ENCODE assay signal across 8 cellular contexts in the genomic region with DNA sequence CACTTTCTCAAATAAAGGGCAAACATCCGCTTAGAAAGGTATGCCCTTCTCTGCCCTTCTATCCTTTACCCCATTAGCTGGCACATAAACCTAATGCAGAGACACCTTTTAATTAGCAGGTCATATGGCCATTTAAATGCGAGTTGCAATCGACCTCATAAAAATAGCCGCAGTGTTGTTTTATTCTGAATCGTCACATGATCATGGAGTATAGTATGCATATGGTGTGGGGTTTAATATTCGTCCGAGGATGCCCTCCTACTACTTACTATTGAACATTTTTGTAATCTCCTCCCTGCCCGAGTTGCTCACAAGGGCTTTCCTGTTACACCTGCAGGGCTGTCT.
DNase-seq lines count a peak whose midpoint lies in the region; ATAC-seq, FAIRE-seq and TF ChIP-seq lines count a peak whose summit lies in the region.

No MANE protein-coding gene starts in this region.

- peak overlapping the region; percentile 80 for H3K9ac ChIP-seq in GM12878 (ENCODE audit: control insufficient read depth, insufficient read depth, low read length)

- TF ChIP-seq EP300 in GM12878 (IDR thresholded peaks at IDR 0.05; ENCODE audit: borderline replicate concordance in 1 of 2, control insufficient read depth in 1 of 2, low read depth in 2 of 2, low read length in 2 of 2): no peak

- H3K79me2 ChIP-seq in GM12878 (ENCODE audit: control insufficient read depth, insufficient read depth, low read length): peaks cover 37% of the 10 kb centered on the region

- RAD21 ChIA-PET in GM12878 (lab: Charles Lee; ENCODE audit: unreplicated experiment): interaction anchor here (0.7 to 3.8 kb wide), 39 partner anchors 12 to 674 kb away, joined by 3 to 185 read pairs (median 8); partner anchors contain the start of gene PIK3R1

- intact Hi-C loops in GM12878 (cut with micrococcal nuclease; ENCODE audit: unreplicated experiment): loop anchor here (2.0 to 5.0 kb wide), 4 partner anchors 280 to 675 kb away; no protein-coding TSS in a partner anchor
- intact Hi-C loops in right lobe of liver (cut with DNase I): loop anchor here (10.0 kb wide), 2 partner anchors 167 to 457 kb away; no protein-coding TSS in a partner anchor
- intact Hi-C loops in testis (cut with DNase I; ENCODE audit: low total_unique reads): no loop called here

- H4K20me1 ChIP-seq in GM12878 (ENCODE audit: control insufficient read depth, insufficient read depth): no peaks in the 10 kb centered on the region

- H3K4me3 Mint-ChIP-seq in T-helper 2 cell treated with Interferon-gamma antibody and Interleukin-4, amounts not matched to agents 5 μg/mL and 100 μg/mL, for 36 hours: peak overlapping the region; percentile 85

- H3K9me3 ChIP-seq in GM12878 (replicated peaks; ENCODE audit: control insufficient read depth, insufficient read depth, low read length) (no peaks in the 10 kb centered on the region), right lobe of liver (no peaks in the 10 kb centered on the region), testis (no peaks in the 10 kb centered on the region)

- H3K27ac ChIP-seq in GM12878 (ENCODE audit: control insufficient read depth, insufficient read depth): peak overlapping the region; percentile 94
- H3K27ac ChIP-seq in right lobe of liver: peak overlapping the region; percentile 80 to 94 (median 89)
- H3K27ac ChIP-seq in testis: peak overlapping the region; percentile 42 to 83

- peaks cover 52% of the 10 kb centered on the region for H3K36me3 Mint-ChIP-seq in T-helper 2 cell treated with Interferon-gamma antibody and Interleukin-4, amounts not matched to agents 5 μg/mL and 100 μg/mL, for 36 hours (ENCODE audit: low read depth)

- CTCF ChIA-PET in GM12878 (lab: Yijun Ruan, JAX): interaction anchor here (0.6 to 3.6 kb wide), 46 partner anchors 12 to 739 kb away, joined by 3 to 165 read pairs (median 9); partner anchors contain the start of gene PIK3R1

- SMC1A ChIA-PET in GM12878 (lab: Charles Lee; ENCODE audit: uncharacterized antibody, unreplicated experiment): interaction anchor here (0.5 to 4.1 kb wide), 42 partner anchors 12 to 1041 kb away, joined by 3 to 182 read pairs (median 8); no protein-coding TSS in a partner anchor

- in situ Hi-C loops in GM12878 (cut with MboI): loop anchor here (5.0 to 10.0 kb wide), 2 partner anchors 170 to 727 kb away; no protein-coding TSS in a partner anchor

- no peaks in the 10 kb centered on the region for H3K27me3 Mint-ChIP-seq in T-helper 2 cell treated with Interferon-gamma antibody and Interleukin-4, amounts not matched to agents 5 μg/mL and 100 μg/mL, for 36 hours (ENCODE audit: low read depth)

- peaks cover 82% of the 10 kb centered on the region for H3K4me1 Mint-ChIP-seq in T-helper 2 cell treated with Interferon-gamma antibody and Interleukin-4, amounts not matched to agents 5 μg/mL and 100 μg/mL, for 36 hours (ENCODE audit: low read depth)

- H3K27me3 ChIP-seq in GM12878 (replicated peaks in 1 of 2; ENCODE audit: control insufficient read depth in 2 of 2, insufficient read depth in 2 of 2, low read length in 1 of 2): no peaks in the 10 kb centered on the region
- no peaks in the 10 kb centered on the region for H3K27me3 ChIP-seq in right lobe of liver
- H3K27me3 ChIP-seq in testis: no peaks in the 10 kb centered on the region

- TF ChIP-seq POLR2A in GM12878 (IDR thresholded peaks at IDR 0.05; ENCODE audit: low read depth, low read length) (no peak), right lobe of liver (IDR thresholded peaks at IDR 0.05) (no peak), testis (IDR thresholded peaks at IDR 0.05) (no peak)

- H3K27ac Mint-ChIP-seq in T-helper 2 cell treated with Interferon-gamma antibody and Interleukin-4, amounts not matched to agents 5 μg/mL and 100 μg/mL, for 36 hours: peak overlapping the region; percentile 89

- TF ChIP-seq CTCF in GM12878 (IDR thresholded peaks at IDR 0.05 in 2 of 3, conservative IDR thresholded peaks at IDR 0.05 in 1 of 3; ENCODE audit: control insufficient read depth in 2 of 3, extremely low read depth in 1 of 3, insufficient read depth in 1 of 3, low read depth in 3 of 3, low read length in 3 of 3): no peak
- TF ChIP-seq CTCF in right lobe of liver (IDR thresholded peaks at IDR 0.05): no peak
- no peak for TF ChIP-seq CTCF in testis (IDR thresholded peaks at IDR 0.05)

- 11% methylated on average over 8 of the region's 8 CpGs for WGBS in GM12878 (ENCODE audit: insufficient coverage, insufficient replicate concordance, low lambda C conversion rate, missing lambda C conversion rate)
- WGBS in right lobe of liver (ENCODE audit: insufficient coverage, low coverage, low lambda C conversion rate, missing lambda C conversion rate): 14% methylated on average over 7 of the region's 8 CpGs
- 39 to 60% methylated on average over 8 of the region's 8 CpGs for WGBS in testis, 2 donors

- no TSS peak for BruUV-seq in GM12878 (replicated peaks; lab: Mats Ljungman, UMichigan)

- peak overlapping the region; percentile 100 for H3K4me2 ChIP-seq in GM12878 (ENCODE audit: control insufficient read depth, insufficient read depth)

- no peak for DNase-seq in T-helper 2 cell treated with Interferon-gamma antibody and Interleukin-4, amounts not matched to agents 5 μg/mL and 100 μg/mL, for 36 hours (ENCODE audit: low spot score)
- DNase-seq in T-helper 2 cell (no peak), GM12878 (ENCODE audit: low read depth, low spot score) (no peak), right lobe of liver (no peak), testis (no peak)

- H3K4me3 ChIP-seq in GM12878 (peak overlapping the region; percentile 77), right lobe of liver (peak overlapping the region in 2 of 3 donors; percentile 61 to 64), testis (peak overlapping the region in 1 of 2 donors; percentile 59)

- H3K4me1 ChIP-seq in GM12878 (ENCODE audit: control insufficient read depth, insufficient read depth, low read length) (peaks cover 49% of the 10 kb centered on the region), right lobe of liver (peaks cover 2 to 74% (median 25%) of the 10 kb centered on the region in 4 donors), testis (peaks cover 49% of the 10 kb centered on the region)

- peaks cover 0 to 15% of the 10 kb centered on the region in 2 experiments; a peak in 2 of 4 replicates for H3K36me3 ChIP-seq in GM12878 (ENCODE audit: control insufficient read depth in 2 of 2, insufficient read depth in 2 of 2, low read length in 1 of 2)
- H3K36me3 ChIP-seq in right lobe of liver: peaks cover 0 to 28% (median 5%) of the 10 kb centered on the region in 4 donors
- H3K36me3 ChIP-seq in testis (ENCODE audit: low read depth, missing control alignments): no peaks in the 10 kb centered on the region

- ATAC-seq in GM12878: no peak
- ATAC-seq in right lobe of liver: no peak
- ATAC-seq in HG03521 (IDR thresholded peaks at IDR 0.05; ENCODE audit: unreplicated experiment): no peak
- ATAC-seq in GM18868 (IDR thresholded peaks at IDR 0.05; ENCODE audit: unreplicated experiment): no peak
- no peak for ATAC-seq in GM21717 (IDR thresholded peaks at IDR 0.05; ENCODE audit: unreplicated experiment)

- H3K9me3 Mint-ChIP-seq in T-helper 2 cell treated with Interferon-gamma antibody and Interleukin-4, amounts not matched to agents 5 μg/mL and 100 μg/mL, for 36 hours: no peaks in the 10 kb centered on the region

- POLR2A ChIA-PET in GM12878 (lab: Charles Lee): interaction anchor here (0.8 to 3.5 kb wide), 15 partner anchors 8 to 279 kb away, joined by 3 to 28 read pairs (median 3); partner anchors contain the start of gene PIK3R1

- FAIRE-seq in GM12878 (lab: Jason Lieb, UNC): no peak

- H2AFZ ChIP-seq in GM12878 (ENCODE audit: control insufficient read depth, low read depth, low read length): no peak overlapping the region; the same call in 1 of the 2 replicates

- peak; percentile 15; the same call in 1 of the 2 replicates for TF ChIP-seq RAD21 in GM12878 (IDR thresholded peaks at IDR 0.05; ENCODE audit: insufficient read depth, low read depth, low read length)

TF ChIP-seq in GM12878, 131 proteins besides CTCF, POLR2A, EP300 and RAD21:
- TF ChIP-seq NFIC (IDR thresholded peaks at IDR 0.05; ENCODE audit: low read depth, low read length): peak; percentile 61; the same call in 1 of the 2 replicates
- TF ChIP-seq BMI1 (IDR thresholded peaks at IDR 0.05; ENCODE audit: borderline replicate concordance): 0 out of 2 replicates have a peak, but pooled peaks have one; percentile 23
- TF ChIP-seq RB1 (IDR thresholded peaks at IDR 0.05; ENCODE audit: borderline replicate concordance): no peak
- peak; percentile 40; the same call in 1 of the 2 replicates for TF ChIP-seq MTA3 (IDR thresholded peaks at IDR 0.05; ENCODE audit: borderline replicate concordance, low read length)
- peak; percentile 39; the same call in 1 of the 3 replicates for TF ChIP-seq POU2F2 (IDR thresholded peaks at IDR 0.05; ENCODE audit: borderline replicate concordance, low read depth, low read length)
- TF ChIP-seq SPI1 (IDR thresholded peaks at IDR 0.05; ENCODE audit: borderline replicate concordance, insufficient read depth, low read depth, low read length): no peak
- TF ChIP-seq, protein P1, sequence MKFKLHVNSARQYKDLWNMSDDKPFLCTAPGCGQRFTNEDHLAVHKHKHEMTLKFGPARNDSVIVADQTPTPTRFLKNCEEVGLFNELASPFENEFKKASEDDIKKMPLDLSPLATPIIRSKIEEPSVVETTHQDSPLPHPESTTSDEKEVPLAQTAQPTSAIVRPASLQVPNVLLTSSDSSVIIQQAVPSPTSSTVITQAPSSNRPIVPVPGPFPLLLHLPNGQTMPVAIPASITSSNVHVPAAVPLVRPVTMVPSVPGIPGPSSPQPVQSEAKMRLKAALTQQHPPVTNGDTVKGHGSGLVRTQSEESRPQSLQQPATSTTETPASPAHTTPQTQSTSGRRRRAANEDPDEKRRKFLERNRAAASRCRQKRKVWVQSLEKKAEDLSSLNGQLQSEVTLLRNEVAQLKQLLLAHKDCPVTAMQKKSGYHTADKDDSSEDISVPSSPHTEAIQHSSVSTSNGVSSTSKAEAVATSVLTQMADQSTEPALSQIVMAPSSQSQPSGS (IDR thresholded peaks at IDR 0.05; ENCODE audit: low read length): no peak
- peak; percentile 69 for TF ChIP-seq RAD51 (IDR thresholded peaks at IDR 0.05)
- TF ChIP-seq SREBF1 (IDR thresholded peaks at IDR 0.05; ENCODE audit: low read length): no peak
- TF ChIP-seq TBL1XR1 (IDR thresholded peaks at IDR 0.05; ENCODE audit: low read depth, low read length): no peak
- no peak for TF ChIP-seq MEF2B (IDR thresholded peaks at IDR 0.05; ENCODE audit: partially characterized antibody, poor library complexity, severe bottlenecking)
